ENCODE assay signal across 1 cellular context in genomic region chr1:91844862-91845528, GRCh38.
TF ChIP-seq lines count a peak whose summit lies in the region.

No MANE protein-coding gene starts in this region.

TF ChIP-seq in A549, 52 proteins besides CTCF, POLR2A, EP300 and RAD21:
- TF ChIP-seq ZNF302 (CRISPR knock-in tag; IDR thresholded peaks at IDR 0.05), result no peak
- TF ChIP-seq EHMT2 (IDR thresholded peaks at IDR 0.05; ENCODE audit: low read depth), result no peak
- no peak for TF ChIP-seq MAFK (IDR thresholded peaks at IDR 0.05; ENCODE audit: partially characterized antibody)
- peak; percentile 92 for TF ChIP-seq JUNB (IDR thresholded peaks at IDR 0.05)
- no peak for TF ChIP-seq HOXB5 (CRISPR knock-in tag; IDR thresholded peaks at IDR 0.05)
- peak; percentile 66 for TF ChIP-seq HES2 (IDR thresholded peaks at IDR 0.05)
- no peak for TF ChIP-seq HOXB13 (CRISPR knock-in tag; IDR thresholded peaks at IDR 0.05; ENCODE audit: low read depth)
- TF ChIP-seq E2F6 (IDR thresholded peaks at IDR 0.05; ENCODE audit: borderline replicate concordance, low read depth), result no peak
- TF ChIP-seq ZFP36 (IDR thresholded peaks at IDR 0.05; ENCODE audit: borderline replicate concordance, partially characterized antibody), result no peak
- TF ChIP-seq CBX8 (IDR thresholded peaks at IDR 0.05), result no peak
- no peak for TF ChIP-seq HMGXB4 (CRISPR knock-in tag; IDR thresholded peaks at IDR 0.05; ENCODE audit: borderline replicate concordance)
- no peak for TF ChIP-seq NR3C1 (IDR thresholded peaks at IDR 0.05)
- TF ChIP-seq USF2 (IDR thresholded peaks at IDR 0.05), result no peak
- TF ChIP-seq ATOH8 (CRISPR knock-in tag; IDR thresholded peaks at IDR 0.05; ENCODE audit: low read depth), result no peak
- TF ChIP-seq RFX5 (IDR thresholded peaks at IDR 0.05), result no peak
- no peak for TF ChIP-seq REST (IDR thresholded peaks at IDR 0.05)
- TF ChIP-seq KDM5A (IDR thresholded peaks at IDR 0.05), result no peak
- no peak for TF ChIP-seq MYC (IDR thresholded peaks at IDR 0.05; ENCODE audit: borderline replicate concordance, low read length)
- no peak for TF ChIP-seq HEYL (CRISPR knock-in tag; IDR thresholded peaks at IDR 0.05)
- no peak for TF ChIP-seq KDM1A (IDR thresholded peaks at IDR 0.05; ENCODE audit: low read depth)
- TF ChIP-seq POLR2AphosphoS2 (conservative IDR thresholded peaks at IDR 0.05; ENCODE audit: low read length), result no peak
- TF ChIP-seq HOXA7 (CRISPR knock-in tag; IDR thresholded peaks at IDR 0.05), result no peak
- TF ChIP-seq ZC3H11A (IDR thresholded peaks at IDR 0.05), result no peak
- TF ChIP-seq PHF8 (IDR thresholded peaks at IDR 0.05; ENCODE audit: borderline replicate concordance, low read depth), result no peak
- no peak for TF ChIP-seq CHD4 (IDR thresholded peaks at IDR 0.05; ENCODE audit: borderline replicate concordance)
- TF ChIP-seq GATA3 (IDR thresholded peaks at IDR 0.05; ENCODE audit: borderline replicate concordance), result peak; percentile 61; the same call in 1 of the 2 replicates
- no peak for TF ChIP-seq ESRRA (IDR thresholded peaks at IDR 0.05; ENCODE audit: borderline replicate concordance, low read length)
- peak; percentile 77; the same call in 2 of the 3 replicates for TF ChIP-seq BCL3 (IDR thresholded peaks at IDR 0.05)
- no peak for TF ChIP-seq NPAS2 (CRISPR knock-in tag; IDR thresholded peaks at IDR 0.05; ENCODE audit: borderline replicate concordance)
- no peak for TF ChIP-seq RARB (CRISPR knock-in tag; IDR thresholded peaks at IDR 0.05)
- TF ChIP-seq CHD2 (IDR thresholded peaks at IDR 0.05; ENCODE audit: low read length, partially characterized antibody), result no peak
- no peak for TF ChIP-seq ZSCAN20 (CRISPR knock-in tag; IDR thresholded peaks at IDR 0.05)
- no peak for TF ChIP-seq CBX2 (IDR thresholded peaks at IDR 0.05; ENCODE audit: borderline replicate concordance, low read depth)
- TF ChIP-seq EHF (CRISPR knock-in tag; IDR thresholded peaks at IDR 0.05), result no peak
- TF ChIP-seq RNF2 (IDR thresholded peaks at IDR 0.05; ENCODE audit: borderline replicate concordance, low read depth), result no peak
- peak; percentile 50 for TF ChIP-seq SMC3 (IDR thresholded peaks at IDR 0.05)
- no peak for TF ChIP-seq FOSB (CRISPR knock-in tag; IDR thresholded peaks at IDR 0.05)
- no peak for TF ChIP-seq NFE2L2 (conservative IDR thresholded peaks at IDR 0.05; ENCODE audit: low read length)
- peak; percentile 70 for TF ChIP-seq FOSL2 (IDR thresholded peaks at IDR 0.05)
- TF ChIP-seq FOSL2 (CRISPR knock-in tag; IDR thresholded peaks at IDR 0.05), result peak; percentile 82
- no peak for TF ChIP-seq TP53 (CRISPR knock-in tag; IDR thresholded peaks at IDR 0.05)
- TF ChIP-seq FOXS1 (CRISPR knock-in tag; IDR thresholded peaks at IDR 0.05), result no peak
- no peak for TF ChIP-seq SREBF2 (IDR thresholded peaks at IDR 0.05)
- TF ChIP-seq JUN (IDR thresholded peaks at IDR 0.05), result peak; percentile 77 to 81; a peak in 3 of 5 replicates
- TF ChIP-seq CEBPB (IDR thresholded peaks at IDR 0.05), result peak; percentile 85 to 86
- TF ChIP-seq RCOR1 (IDR thresholded peaks at IDR 0.05; ENCODE audit: low read depth, low read length), result no peak
- TF ChIP-seq TFCP2L1 (CRISPR knock-in tag; IDR thresholded peaks at IDR 0.05), result no peak
- TF ChIP-seq HDAC2 (IDR thresholded peaks at IDR 0.05), result no peak
- peak; percentile 27; the same call in 1 of the 2 replicates for TF ChIP-seq MAX (IDR thresholded peaks at IDR 0.05)
- no peak for TF ChIP-seq ELK1 (IDR thresholded peaks at IDR 0.05; ENCODE audit: low read depth, low read length)
- TF ChIP-seq BHLHE40 (IDR thresholded peaks at IDR 0.05; ENCODE audit: low read depth, low read length), result no peak
- TF ChIP-seq MAZ (IDR thresholded peaks at IDR 0.05; ENCODE audit: borderline replicate concordance, low read depth, low read length), result no peak
- no peak for TF ChIP-seq PBX3 (IDR thresholded peaks at IDR 0.05)
